ENCODE assay signal across 8 cellular contexts in the genomic region with DNA sequence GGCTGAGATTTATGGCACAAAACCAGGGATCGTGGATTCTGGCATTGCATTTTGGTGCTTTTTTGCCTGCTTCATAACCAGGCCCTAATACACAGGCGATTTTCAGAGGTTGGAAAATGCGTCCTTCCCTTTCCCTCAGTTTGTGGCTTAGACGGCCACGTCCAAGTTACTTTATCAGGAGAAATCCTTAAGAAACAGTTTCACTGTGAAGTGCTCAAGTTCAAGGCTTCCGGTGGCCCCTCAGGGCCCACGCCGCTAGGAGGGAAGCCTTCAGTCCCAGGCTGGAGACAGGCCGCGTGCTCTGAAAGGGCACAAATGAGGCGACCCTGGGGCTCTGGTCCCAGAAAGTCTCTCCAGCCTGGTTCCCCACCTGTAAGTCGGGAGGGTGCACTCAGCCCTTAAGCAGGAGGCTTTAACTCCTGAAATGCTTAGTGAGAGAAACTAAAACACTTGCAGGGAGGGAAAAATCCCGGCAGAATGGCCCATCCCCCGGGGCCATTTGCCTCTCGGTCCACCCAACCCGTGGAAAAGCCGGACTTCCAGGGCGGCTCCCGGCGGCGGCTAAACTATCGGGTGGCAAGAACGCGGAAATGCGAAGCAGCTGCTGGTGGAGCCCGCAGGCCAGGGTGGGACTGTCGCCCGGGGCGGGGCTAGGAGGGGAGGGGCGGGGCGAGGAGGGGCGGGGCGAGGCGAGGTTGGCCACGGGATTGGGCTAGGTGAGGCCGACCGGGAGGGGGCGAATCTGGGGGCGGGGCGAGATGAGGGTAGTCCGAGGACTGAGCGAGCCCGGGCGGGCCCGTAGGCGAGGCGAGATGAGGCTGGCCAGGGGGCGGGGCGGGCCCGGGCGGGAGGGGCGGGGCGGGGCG. TPM values are rescaled to one million over a fixed set of nuclear protein-coding genes. Genes with fewer than 3 reads are reported as not detected.
DNase-seq lines count a peak whose midpoint lies in the region; ATAC-seq and TF ChIP-seq lines count a peak whose summit lies in the region.

No MANE protein-coding gene starts in this region.

- no peak overlapping the region for H2BK120ac ChIP-seq in neuronal stem cell (ENCODE audit: low read depth, low read length)

- POLR2A ChIA-PET in HCT116 (lab: Charles Lee): interaction anchor here (0.6 to 2.1 kb wide), 3 partner anchors 21 to 311 kb away, joined by 3 to 9 read pairs (median 7); a partner anchor contains a TSS

- peak overlapping the region; percentile 99 for H3K4me2 ChIP-seq in HCT116 (ENCODE audit: low read length)
- peak overlapping the region; percentile 94 for H3K4me2 ChIP-seq in MM.1S (ENCODE audit: low read depth, low read length)
- peak overlapping the region; percentile 71 for H3K4me2 ChIP-seq in neuronal stem cell (ENCODE audit: insufficient read depth, low read length, poor library complexity, severe bottlenecking)

- peaks cover 7% of the 10 kb centered on the region for H3F3A ChIP-seq in MM.1S (ENCODE audit: insufficient read depth, low read length)

- H3K4me1 ChIP-seq in HCT116 (ENCODE audit: control insufficient read depth in 1 of 2, insufficient read depth in 2 of 2, low read length in 2 of 2): peaks cover 7 to 18% of the 10 kb centered on the region in 2 experiments; a peak in 3 of 4 replicates
- peaks cover 11% of the 10 kb centered on the region for H3K4me1 ChIP-seq in MM.1S (ENCODE audit: low read length)
- no peaks in the 10 kb centered on the region for H3K4me1 ChIP-seq in foreskin keratinocyte
- peaks cover 11% of the 10 kb centered on the region in 2 donors for H3K4me1 ChIP-seq in neuronal stem cell (ENCODE audit: control insufficient read depth in 2 of 2, insufficient read depth in 1 of 2, low read depth in 1 of 2, low read length in 2 of 2)

- TSS peak; percentile 99 for BruUV-seq in HCT116 (replicated peaks; lab: Mats Ljungman, UMichigan)

- RAD21 ChIA-PET in HCT116 (lab: Charles Lee; ENCODE audit: low non-redundant PET in 1 of 2, low total read pairs in 2 of 2, uncharacterized antibody in 2 of 2, unreplicated experiment in 2 of 2): interaction anchor here (0.7 to 1.0 kb wide), 3 partner anchors 22 to 257 kb away, joined by 3 to 11 read pairs (median 5); a partner anchor contains a TSS

- intact Hi-C loops in HCT116 (cut with micrococcal nuclease): no loop called here

- no peak overlapping the region for H3K14ac ChIP-seq in neuronal stem cell (ENCODE audit: low read length)

- H3K4me3 ChIP-seq in HCT116 (replicated peaks in 1 of 2; ENCODE audit: low read depth in 1 of 2, low read length in 2 of 2) (peak overlapping the region; percentile 48 to 59), MM.1S (ENCODE audit: low read length) (peak overlapping the region; percentile 68), neuronal stem cell (ENCODE audit: low read length in 2 of 2) (peak overlapping the region; percentile 48 to 68)

- H3K9me3 ChIP-seq in HCT116 (ENCODE audit: control insufficient read depth in 1 of 2, insufficient read depth in 1 of 2, low read depth in 1 of 2, low read length in 2 of 2) (no peaks in the 10 kb centered on the region), MM.1S (replicated peaks; ENCODE audit: insufficient read depth, low read length) (no peaks in the 10 kb centered on the region), neuronal stem cell (replicated peaks in 1 of 2; ENCODE audit: control insufficient read depth in 2 of 2, insufficient read depth in 1 of 2, low read depth in 1 of 2, low read length in 2 of 2) (no peaks in the 10 kb centered on the region)

- no peak overlapping the region for H2BK12ac ChIP-seq in neuronal stem cell (ENCODE audit: low read length)

- no peak overlapping the region for H2AK5ac ChIP-seq in neuronal stem cell (ENCODE audit: low read depth, low read length)

- H3K79me1 ChIP-seq in neuronal stem cell (ENCODE audit: low read depth, low read length): no peaks in the 10 kb centered on the region

- H3K79me2 ChIP-seq in HCT116 (ENCODE audit: insufficient read depth, low read length) (no peaks in the 10 kb centered on the region), MM.1S (ENCODE audit: low read length) (no peaks in the 10 kb centered on the region)

- no peak for TF ChIP-seq RAD21 in HCT116 (IDR thresholded peaks at IDR 0.05; ENCODE audit: low read depth)

- no peak overlapping the region for H3K4ac ChIP-seq in neuronal stem cell (ENCODE audit: low read length)

- H3K18ac ChIP-seq in neuronal stem cell (ENCODE audit: low read length): peak overlapping the region; percentile 53

- H2BK5ac ChIP-seq in neuronal stem cell (ENCODE audit: low read length): no peak overlapping the region

- DNase-seq in GM03348 (ENCODE audit: low spot score) (peak; percentile 100), HCT116 (ENCODE audit: low read depth, low spot score) (peak; percentile 89), MM.1S (peak; percentile 96), SHP77 treated with DMSO at 0.1 percent for 48 hours (lab: John Stamatoyannopoulos, UW) (peak; percentile 80), activated gamma-delta T cell treated with Interleukin-2 at 50 U/mL for 16 hours (peak; percentile 99), foreskin keratinocyte (peak; percentile 60 to 69), neuronal stem cell (ENCODE audit: low spot score) (peak; percentile 94), stromal cell of bone marrow (ENCODE audit: low read depth) (peak; percentile 90)

- H3K27me3 ChIP-seq in HCT116 (ENCODE audit: insufficient read depth, low read length): no peaks in the 10 kb centered on the region
- 0 out of 2 replicates have a peak, but pooled peaks cover 3% of the 10 kb centered on the region for H3K27me3 ChIP-seq in MM.1S (replicated peaks; ENCODE audit: insufficient read depth, low read length)
- peaks cover 4% of the 10 kb centered on the region for H3K27me3 ChIP-seq in foreskin keratinocyte
- peaks cover 0 to 31% (median 27%) of the 10 kb centered on the region in 3 experiments for H3K27me3 ChIP-seq in neuronal stem cell (ENCODE audit: control insufficient read depth in 3 of 3, insufficient read depth in 3 of 3, low read depth in 1 of 3, low read length in 3 of 3)

- H4K8ac ChIP-seq in neuronal stem cell (ENCODE audit: low read depth, low read length): no peak overlapping the region

- no peak for TF ChIP-seq CTCF in HCT116 (IDR thresholded peaks at IDR 0.05 in 2 of 3, conservative IDR thresholded peaks at IDR 0.05 in 1 of 3; ENCODE audit: borderline replicate concordance in 1 of 3, insufficient read depth in 1 of 3, low read depth in 2 of 3, low read length in 2 of 3)
- no peak for TF ChIP-seq CTCF in MM.1S (IDR thresholded peaks at IDR 0.05; ENCODE audit: low read length)
- no peak for TF ChIP-seq CTCF in foreskin keratinocyte (conservative IDR thresholded peaks at IDR 0.05)

- H3K27ac ChIP-seq in HCT116 (ENCODE audit: low read depth, low read length) (peak overlapping the region; percentile 93), MM.1S (ENCODE audit: low read length) (peak overlapping the region; percentile 14; the same call in 1 of the 2 replicates), foreskin keratinocyte (peak overlapping the region; percentile 42), neuronal stem cell (replicated peaks; ENCODE audit: low read length) (no peak overlapping the region)

- CTCF ChIA-PET in HCT116 (lab: Charles Lee): interaction anchor here (1.4 to 1.5 kb wide), 2 partner anchors 22 to 322 kb away, joined by 3 to 11 read pairs; a partner anchor contains a TSS

- H3K23ac ChIP-seq in neuronal stem cell (ENCODE audit: low read depth, low read length, poor library complexity): peak overlapping the region; percentile 3

- no peaks in the 10 kb centered on the region for H3K36me3 ChIP-seq in HCT116 (ENCODE audit: control insufficient read depth in 1 of 2, insufficient read depth in 2 of 2, low read length in 2 of 2)
- no peaks in the 10 kb centered on the region for H3K36me3 ChIP-seq in MM.1S (replicated peaks; ENCODE audit: insufficient read depth, low read length)
- no peaks in the 10 kb centered on the region for H3K36me3 ChIP-seq in neuronal stem cell (replicated peaks in 1 of 2; ENCODE audit: control insufficient read depth in 2 of 2, insufficient read depth in 2 of 2, low read length in 2 of 2)

- no CpG with 5 or more reads among the region's 54 CpGs for WGBS in neuronal stem cell (ENCODE audit: extremely low coverage in 2 of 2, insufficient read length in 2 of 2, insufficient replicate concordance in 1 of 2), 2 donors

- H3K9ac ChIP-seq in HCT116 (ENCODE audit: low read length) (peak overlapping the region; percentile 79), MM.1S (ENCODE audit: low read length) (peak overlapping the region; percentile 65), neuronal stem cell (ENCODE audit: low read depth, low read length, poor library complexity) (no peak overlapping the region)

- peak overlapping the region; percentile 70 for H2AFZ ChIP-seq in HCT116 (ENCODE audit: low read depth, low read length, poor library complexity, severe bottlenecking)
- peak overlapping the region; percentile 99 for H2AFZ ChIP-seq in MM.1S (ENCODE audit: low read length)
- H2AFZ ChIP-seq in neuronal stem cell (ENCODE audit: low read length): peak overlapping the region; percentile 97

- ATAC-seq in HCT116 (peak; percentile 90), foreskin keratinocyte (peak; percentile 91)

- H3K9me2 ChIP-seq in HCT116 (ENCODE audit: insufficient read depth) (no peaks in the 10 kb centered on the region), MM.1S (replicated peaks; ENCODE audit: insufficient read depth, low read length) (no peaks in the 10 kb centered on the region)

- peak; percentile 59 for TF ChIP-seq POLR2A in HCT116 (IDR thresholded peaks at IDR 0.05; ENCODE audit: borderline replicate concordance, extremely low read depth, insufficient read depth, insufficient read length)

- H4K20me1 ChIP-seq in HCT116 (ENCODE audit: insufficient read depth): no peaks in the 10 kb centered on the region
- H4K20me1 ChIP-seq in MM.1S (ENCODE audit: insufficient read depth, low read length): no peaks in the 10 kb centered on the region

- no peak overlapping the region for H4K91ac ChIP-seq in neuronal stem cell (ENCODE audit: low read depth, low read length, poor library complexity)

- no peak overlapping the region for H2BK15ac ChIP-seq in neuronal stem cell (ENCODE audit: low read length)

TF ChIP-seq in HCT116, 20 proteins besides CTCF, POLR2A, EP300 and RAD21 (continues in another document):
- no peak; the same call in 1 of the 2 replicates for TF ChIP-seq ELF1 (IDR thresholded peaks at IDR 0.05; ENCODE audit: borderline replicate concordance, low read depth)
- TF ChIP-seq JUND (IDR thresholded peaks at IDR 0.05): no peak
- peak; percentile 40; the same call in 1 of the 2 replicates for TF ChIP-seq POLR2AphosphoS5 (IDR thresholded peaks at IDR 0.05; ENCODE audit: low read depth, low read length)
- no peak for TF ChIP-seq SRF (IDR thresholded peaks at IDR 0.05; ENCODE audit: low read depth)
- TF ChIP-seq, protein P1, sequence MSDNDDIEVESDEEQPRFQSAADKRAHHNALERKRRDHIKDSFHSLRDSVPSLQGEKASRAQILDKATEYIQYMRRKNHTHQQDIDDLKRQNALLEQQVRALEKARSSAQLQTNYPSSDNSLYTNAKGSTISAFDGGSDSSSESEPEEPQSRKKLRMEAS (IDR thresholded peaks at IDR 0.05): peak; percentile 7; the same call in 1 of the 2 replicates
- TF ChIP-seq SP1 (IDR thresholded peaks at IDR 0.05; ENCODE audit: low read depth): no peak; the same call in none of the 2 replicates

RNA-seq across cellular contexts. Expression of a gene that starts 0.6 kb away (rescaled TPM):
- 15.9 TPM for total RNA-seq in HCT116 (2021; ENCODE audit: unreplicated experiment)
- polyA plus RNA-seq in HCT116 (2012): 25.7 and 34.9 TPM in 2 replicates
- total RNA-seq in foreskin keratinocyte: 10.4 and 15.6 TPM in 2 replicates
- polyA plus RNA-seq in foreskin keratinocyte: 8.8 and 11.0 TPM in 2 replicates
- polyA plus RNA-seq in neuronal stem cell (2013, experiment 1 of 2): 3.4 TPM
- 2.7 TPM for polyA plus RNA-seq in neuronal stem cell (2013, experiment 2 of 2)
